In the genomic region with DNA sequence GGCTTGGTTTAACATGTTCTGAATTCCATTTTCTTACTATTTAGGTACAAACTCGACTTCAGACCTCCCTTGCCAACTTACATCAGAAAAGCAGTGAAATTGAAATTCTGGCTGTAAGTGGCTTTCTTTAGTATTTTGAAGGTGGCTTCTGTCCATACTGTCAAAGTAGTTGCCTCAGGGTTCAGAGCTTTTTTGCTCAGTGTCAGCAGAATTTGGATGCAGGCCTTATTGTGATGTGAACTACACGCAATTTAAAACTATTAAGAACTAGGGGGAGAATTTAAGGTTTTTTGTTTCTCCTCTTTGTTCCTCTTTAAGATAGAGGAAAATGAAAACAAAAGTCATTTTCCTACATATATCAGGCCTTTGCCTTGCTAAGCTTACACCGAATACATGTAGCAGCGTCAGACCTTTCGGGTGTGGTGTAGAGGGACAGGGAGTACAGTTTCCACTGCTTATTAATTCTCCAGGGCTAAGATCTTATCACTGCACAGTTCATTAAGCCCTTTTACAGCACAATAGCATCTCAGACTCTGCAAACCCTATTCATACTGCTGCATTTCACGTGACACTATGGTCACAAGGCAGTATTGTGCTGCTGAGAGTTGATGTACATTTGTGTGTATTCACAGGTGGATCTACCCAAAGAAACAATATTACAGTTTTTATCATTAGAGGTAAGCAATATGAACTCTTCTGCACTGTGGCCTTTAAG, we compare ENCODE assay signal across 18 cellular contexts. TPM values are rescaled to one million over a fixed set of nuclear protein-coding genes. Genes with fewer than 3 reads are reported as not detected.
DNase-seq lines count a peak whose midpoint lies in the region; ATAC-seq and TF ChIP-seq lines count a peak whose summit lies in the region.
"Had no signal": no experiment of that assay in that cellular context is flagged by ENCODE, and none has a peak within 500 bp of the region (broad histone marks: within the 10 kb centered on the region; RNA-seq: fewer than 3 reads in every experiment).

No MANE protein-coding gene starts in this region.

- no peak for DNase-seq in GM23338 (ENCODE audit: low spot score)
- DNase-seq in left ventricle myocardium superior = no peak
- DNase-seq in sciatic nerve (ENCODE audit: low spot score) = no peak
- no peak for DNase-seq in activated naive CD4-positive, alpha-beta T cell treated with anti-CD3 and anti-CD28 coated beads, Interleukin-2, amount 50 U/mL, for 16 hours
- DNase-seq in activated CD4-positive, CD25-positive, alpha-beta regulatory T cell (lab: John Stamatoyannopoulos, UW) = no peak
- no peak for DNase-seq in activated effector memory CD4-positive, alpha-beta T cell treated with Interleukin-2 at 50 U/mL for 16 hours
- no peak for DNase-seq in T-cell
- DNase-seq: cerebellar nuclear complex; H7; KG1; kidney glomerular epithelial cell; mucosa of descending colon; MV-4-11; NCI-H2081 treated with DMSO at 0.1 percent for 48 hours; NCI-H524 treated with DMSO at 0.1 percent for 48 hours; stimulated activated CD4-positive, alpha-beta T cell treated with anti-CD3 and anti-CD28 coated beads, Interleukin-1b, Interleukin-23, amount 100 ng/mL, for 48 hours had no signal

- intact Hi-C loops in left ventricle myocardium superior (cut with micrococcal nuclease) = no loop called here
- intact Hi-C loops in sciatic nerve (cut with DNase I) = no loop called here

- no peaks in the 10 kb centered on the region for H3K9me2 ChIP-seq in GM23338 (ENCODE audit: insufficient read depth)

- peaks cover 14% of the 10 kb centered on the region for H4K20me1 ChIP-seq in GM23338 (replicated peaks; ENCODE audit: insufficient read depth)

- H3K4me1 Mint-ChIP-seq in GM23338 = peaks cover 7% of the 10 kb centered on the region; the same call in 2 of the 3 replicates
- peaks cover 62% of the 10 kb centered on the region for H3K4me1 Mint-ChIP-seq in brain
- H3K4me1 Mint-ChIP-seq in T-cell = peaks cover 9 to 18% (median 15%) of the 10 kb centered on the region in 3 donors

- H3K36me3 Mint-ChIP-seq in GM23338 (ENCODE audit: low read depth) = peaks cover 91% of the 10 kb centered on the region
- H3K36me3 Mint-ChIP-seq in brain = peaks cover 71% of the 10 kb centered on the region
- H3K36me3 Mint-ChIP-seq in T-cell = peaks cover 45% of the 10 kb centered on the region

- peaks cover 18% of the 10 kb centered on the region for H3F3A ChIP-seq in GM23338 (replicated peaks; ENCODE audit: low read depth)

- H3K9me3 Mint-ChIP-seq in GM23338 (no peaks in the 10 kb centered on the region), brain (no peaks in the 10 kb centered on the region), T-cell (no peaks in the 10 kb centered on the region)

- CTCF ChIA-PET in T-cell (lab: Charles Lee) = interaction anchor here in 1 of 2 donors (0.5 to 0.7 kb wide), 2 partner anchors 224 to 1377 kb away, joined by 5 to 6 read pairs; no protein-coding TSS in a partner anchor

- H3K4me3 ChIP-seq in GM23338 = no peak overlapping the region
- H3K4me3 ChIP-seq: mucosa of descending colon had no signal

- no peaks in the 10 kb centered on the region for H3K4me1 ChIP-seq in GM23338 (ENCODE audit: insufficient read depth)

- TF ChIP-seq CTCF in GM23338 (conservative IDR thresholded peaks at IDR 0.05; ENCODE audit: low read depth in 2 of 2) (no peak), brain (conservative IDR thresholded peaks at IDR 0.05) (no peak)

- H3K27me3 ChIP-seq in GM23338 (ENCODE audit: insufficient read depth) = no peaks in the 10 kb centered on the region

- no peak overlapping the region for H3K4me2 ChIP-seq in GM23338

- POLR2A ChIA-PET in T-cell (lab: Charles Lee) = no interaction called here

- H3K36me3 ChIP-seq in GM23338 (ENCODE audit: insufficient read depth) = peaks cover 63% of the 10 kb centered on the region

- peaks cover 6% of the 10 kb centered on the region for H3K27me3 Mint-ChIP-seq in GM23338 (ENCODE audit: insufficient read depth, low read depth, poor library complexity)
- no peaks in the 10 kb centered on the region for H3K27me3 Mint-ChIP-seq in brain
- H3K27me3 Mint-ChIP-seq in T-cell = no peaks in the 10 kb centered on the region
- H3K27me3 Mint-ChIP-seq: B cell had no signal

- H3K4me3 Mint-ChIP-seq in GM23338 = no peak overlapping the region
- peak overlapping the region in 1 of 5 experiments; percentile 25 for H3K4me3 Mint-ChIP-seq in brain
- no peak overlapping the region for H3K4me3 Mint-ChIP-seq in T-cell
- H3K4me3 Mint-ChIP-seq: B cell had no signal

- H2AFZ ChIP-seq in GM23338 = no peak overlapping the region

- peaks cover 4% of the 10 kb centered on the region; the same call in 1 of the 2 replicates for H3K79me2 ChIP-seq in GM23338 (replicated peaks; ENCODE audit: insufficient read depth)

- 0 out of 2 replicates have a peak overlapping the region, but pooled peaks have one; percentile 34 for H3K27ac ChIP-seq in GM23338 (ENCODE audit: low read depth)

- no peak for ATAC-seq in GM23338
- peak; percentile 61 for ATAC-seq in left ventricle myocardium superior
- peak; percentile 45 for ATAC-seq in sciatic nerve
- no peak for ATAC-seq in T-cell (replicated peaks in 1 of 4)
- ATAC-seq: mucosa of descending colon had no signal

- H3K27ac Mint-ChIP-seq in GM23338 = no peak overlapping the region
- H3K27ac Mint-ChIP-seq in brain = peak overlapping the region in 4 of 5 experiments; percentile 8 to 59 (median 52)
- H3K27ac Mint-ChIP-seq in T-cell = no peak overlapping the region
- H3K27ac Mint-ChIP-seq: B cell had no signal

TF ChIP-seq in GM23338, 12 proteins besides CTCF, POLR2A, EP300 and RAD21:
- TF ChIP-seq STAT1 (IDR thresholded peaks at IDR 0.05; ENCODE audit: unreplicated experiment) = no peak
- TF ChIP-seq, protein P1, sequence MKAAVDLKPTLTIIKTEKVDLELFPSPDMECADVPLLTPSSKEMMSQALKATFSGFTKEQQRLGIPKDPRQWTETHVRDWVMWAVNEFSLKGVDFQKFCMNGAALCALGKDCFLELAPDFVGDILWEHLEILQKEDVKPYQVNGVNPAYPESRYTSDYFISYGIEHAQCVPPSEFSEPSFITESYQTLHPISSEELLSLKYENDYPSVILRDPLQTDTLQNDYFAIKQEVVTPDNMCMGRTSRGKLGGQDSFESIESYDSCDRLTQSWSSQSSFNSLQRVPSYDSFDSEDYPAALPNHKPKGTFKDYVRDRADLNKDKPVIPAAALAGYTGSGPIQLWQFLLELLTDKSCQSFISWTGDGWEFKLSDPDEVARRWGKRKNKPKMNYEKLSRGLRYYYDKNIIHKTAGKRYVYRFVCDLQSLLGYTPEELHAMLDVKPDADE (IDR thresholded peaks at IDR 0.05) = no peak

RNA-seq across cellular contexts. Expression of a gene that starts 6.7 kb away (rescaled TPM):
- 249 and 294 TPM in 2 replicates for total RNA-seq in GM23338 (2014; rRNA removed; shearing (Covaris generic))
- polyA plus RNA-seq in GM23338 (2016; fragmentation: Nextera tagmentation; extraction: Ambion mirVana) (1,410 and 1,412 TPM in 2 replicates), brain (ENCODE audit: insufficient read depth, low read depth, low replicate concordance) (457 TPM)
- total RNA-seq in left ventricle myocardium superior (235 TPM), sciatic nerve (150 TPM), T-cell (100 to 1,000 TPM; 115 to 128 (median 119) TPM)

Comparison
In these comparisons a context has a peak if more than half of its experiments do, and no peak if none do; other contexts are left out.
1. ATAC-seq: peak in left ventricle myocardium superior (single experiment) and sciatic nerve (single experiment); none in GM23338 (single experiment) and T-cell (0 of 4).
2. H3K27ac Mint-ChIP-seq: peak in brain (4 of 5); none in GM23338 (single experiment) and T-cell (0 of 2).